In genomic region chr6:131519670-131520436, GRCh38 we compare ENCODE assay signal across 9 cellular contexts. TPM values are rescaled to one million over a fixed set of nuclear protein-coding genes. Genes with fewer than 3 reads are reported as not detected.
DNase-seq lines count a peak whose midpoint lies in the region; ATAC-seq, FAIRE-seq and TF ChIP-seq lines count a peak whose summit lies in the region.
"Had no signal": no experiment of that assay in that cellular context is flagged by ENCODE, and none has a peak within 500 bp of the region (broad histone marks: within the 10 kb centered on the region; RNA-seq: fewer than 3 reads in every experiment).

No MANE protein-coding gene starts in this region.

- H3K4me3 Mint-ChIP-seq in T-helper 17 cell, result no peak overlapping the region
- H3K4me3 Mint-ChIP-seq in naive thymus-derived CD8-positive, alpha-beta T cell, result peak overlapping the region in 3 of 10 donors; percentile 3 to 39 (median 9)

- peak in 1 of 2 donors; percentile 48 for TF ChIP-seq CTCF in right atrium auricular region (IDR thresholded peaks at IDR 0.05)

- H3K36me3 Mint-ChIP-seq in T-helper 17 cell (ENCODE audit: low read depth), result peaks cover 3% of the 10 kb centered on the region
- H3K36me3 Mint-ChIP-seq in naive thymus-derived CD8-positive, alpha-beta T cell, result peaks cover 0 to 7% (median 0%) of the 10 kb centered on the region in 3 donors

- H4K20me1 ChIP-seq in Karpas-422 (ENCODE audit: insufficient read depth, low read depth, low read length), result no peaks in the 10 kb centered on the region

- peaks cover 0 to 12% (median 0%) of the 10 kb centered on the region in 9 donors for H3K9me3 Mint-ChIP-seq in naive thymus-derived CD8-positive, alpha-beta T cell

- H3K4me1 Mint-ChIP-seq in T-helper 17 cell, result peaks cover 15% of the 10 kb centered on the region
- H3K4me1 Mint-ChIP-seq in naive thymus-derived CD8-positive, alpha-beta T cell, result peaks cover 18 to 24% (median 20%) of the 10 kb centered on the region in 4 donors

- no peaks in the 10 kb centered on the region for H3K4me1 ChIP-seq in right atrium auricular region
- H3K4me1 ChIP-seq in Karpas-422 (ENCODE audit: low read length), result no peaks in the 10 kb centered on the region
- H3K4me1 ChIP-seq: parathyroid adenoma had no signal

- H3K27me3 ChIP-seq in right atrium auricular region (no peaks in the 10 kb centered on the region), Karpas-422 (ENCODE audit: low read length) (no peaks in the 10 kb centered on the region)

- no peak overlapping the region for H3K4me2 ChIP-seq in Karpas-422 (ENCODE audit: low read depth, low read length, poor library complexity, severe bottlenecking)

- POLR2A ChIA-PET in naive thymus-derived CD8-positive, alpha-beta T cell (lab: Charles Lee), result interaction anchor here (0.7 to 2.7 kb wide), 8 partner anchors 11 to 337 kb away, joined by 3 to 15 read pairs (median 5); no protein-coding TSS in a partner anchor

- peaks cover 18% of the 10 kb centered on the region for H3K27me3 Mint-ChIP-seq in T-helper 17 cell
- H3K27me3 Mint-ChIP-seq in naive thymus-derived CD8-positive, alpha-beta T cell, result no peaks in the 10 kb centered on the region

- no peak overlapping the region for H3K4me3 ChIP-seq in right atrium auricular region
- no peak overlapping the region for H3K4me3 ChIP-seq in Karpas-422 (ENCODE audit: low read length)

- H3K27ac Mint-ChIP-seq in T-helper 17 cell, result peak overlapping the region; percentile 53
- H3K27ac Mint-ChIP-seq in naive thymus-derived CD8-positive, alpha-beta T cell, result peak overlapping the region in 8 of 10 donors; percentile 5 to 83 (median 57)

- H3K27ac ChIP-seq in right atrium auricular region, result no peak overlapping the region
- no peak overlapping the region for H3K27ac ChIP-seq in Karpas-422 (ENCODE audit: low read length)
- H3K27ac ChIP-seq: parathyroid adenoma had no signal

- intact Hi-C loops in left cardiac atrium (cut with DNase I), result loop anchor here in 1 of 2 donors (1.0 kb wide), 1 partner anchor 25 kb away; no protein-coding TSS in a partner anchor

- ATAC-seq in left cardiac atrium, result peak; percentile 19 to 55
- peak; percentile 96 for ATAC-seq in T-helper 17 cell
- ATAC-seq in naive thymus-derived CD8-positive, alpha-beta T cell, result peak; percentile 94 to 95

- no peaks in the 10 kb centered on the region for H3K79me2 ChIP-seq in Karpas-422 (ENCODE audit: low read length)
- H3K79me2 ChIP-seq: parathyroid adenoma had no signal

- no peak overlapping the region for H2AFZ ChIP-seq in Karpas-422 (ENCODE audit: low read length)
- H2AFZ ChIP-seq: parathyroid adenoma had no signal

- H3K9me3 ChIP-seq in right atrium auricular region (peaks cover 0 to 30% of the 10 kb centered on the region in 2 donors), Karpas-422 (ENCODE audit: low read length) (no peaks in the 10 kb centered on the region), T-helper 17 cell (ENCODE audit: control insufficient read depth, low read length, poor library complexity, severe bottlenecking) (no peaks in the 10 kb centered on the region)

- no peak overlapping the region for H3K9ac ChIP-seq in Karpas-422 (ENCODE audit: low read length)
- H3K9ac ChIP-seq: parathyroid adenoma had no signal

- DNase-seq in left cardiac atrium (no peak), right atrium auricular region (ENCODE audit: low spot score) (no peak), H54 (ENCODE audit: insufficient read length, low spot score) (peak; percentile 4), Karpas-422 (peak; percentile 73), T-helper 17 cell (peak in 1 of 3 donors; percentile 24), dermis microvascular lymphatic vessel endothelial cell (ENCODE audit: low read depth in 2 of 2) (peak; percentile 28 to 59), retina (no peak)
- DNase-seq in naive thymus-derived CD8-positive, alpha-beta T cell, result peak in 9 of 10 donors; percentile 21 to 72 (median 54)

- no peak for FAIRE-seq in H54 (lab: Jason Lieb, UNC)

- H3K36me3 ChIP-seq in right atrium auricular region (no peaks in the 10 kb centered on the region), Karpas-422 (ENCODE audit: insufficient read depth, low read length) (no peaks in the 10 kb centered on the region)

- H3K9me2 ChIP-seq in Karpas-422 (replicated peaks; ENCODE audit: insufficient read depth, low read length), result no peaks in the 10 kb centered on the region

- TF ChIP-seq POLR2A in H54 (IDR thresholded peaks at IDR 0.05; ENCODE audit: low read depth, low read length), result no peak

RNA-seq across cellular contexts. Expression of gene ARG1, which starts 53.2 kb away (rescaled TPM):
- total RNA-seq in left cardiac atrium, result under 1 TPM; 0.50 to 0.65 TPM
- 1 to 10 TPM in 1 of 2 donors, under 1 TPM in 1; 0.30 to 1.1 TPM for total RNA-seq in right atrium auricular region
- total RNA-seq in Karpas-422 (2014; rRNA removed; shearing (Covaris generic); ENCODE audit: low replicate concordance), result not detected in 2 replicates
- not detected for total RNA-seq in T-helper 17 cell
- under 0.01 TPM in 1 of 2 replicates, not detected in the other for total RNA-seq in dermis microvascular lymphatic vessel endothelial cell
- not detected for total RNA-seq in naive thymus-derived CD8-positive, alpha-beta T cell
- polyA plus RNA-seq in naive thymus-derived CD8-positive, alpha-beta T cell, result not detected

Comparison
In these comparisons a context has a peak if more than half of its experiments do, and no peak if none do; other contexts are left out.
1. ATAC-seq: peak in every context shown above with its lines; median percentile 96 in T-helper 17 cell; 94 in naive thymus-derived CD8-positive, alpha-beta T cell; 37 in left cardiac atrium.
2. DNase-seq: peak in H54 (single experiment), Karpas-422 (single experiment), dermis microvascular lymphatic vessel endothelial cell (2 of 2) and naive thymus-derived CD8-positive, alpha-beta T cell (9 of 10); none in left cardiac atrium (single experiment), right atrium auricular region (single experiment) and retina (single experiment).